Comparison of ENCODE assay signal across 9 cellular contexts in genomic region chr12:120264086-120264485, GRCh38. TPM values are rescaled to one million over a fixed set of nuclear protein-coding genes. Genes with fewer than 3 reads are reported as not detected.
DNase-seq lines count a peak whose midpoint lies in the region; ATAC-seq and TF ChIP-seq lines count a peak whose summit lies in the region.
"Had no signal": no experiment of that assay in that cellular context is flagged by ENCODE, and none has a peak within 500 bp of the region (broad histone marks: within the 10 kb centered on the region; RNA-seq: fewer than 3 reads in every experiment).

No MANE protein-coding gene starts in this region.

- H3K36me3 ChIP-seq in heart left ventricle = peaks cover 0 to 16% (median 0%) of the 10 kb centered on the region in 9 donors
- no peaks in the 10 kb centered on the region for H3K36me3 ChIP-seq in prostate gland

- peaks cover 49% of the 10 kb centered on the region for H3K4me1 Mint-ChIP-seq in Calu3 (ENCODE audit: low read depth, unreplicated experiment)

- WGBS in heart left ventricle, 4 donors = 24 to 34% (median 33%) methylated on average over 6 of the region's 6 CpGs
- 13% methylated on average over 6 of the region's 6 CpGs for WGBS in prostate gland

- H3K27ac Mint-ChIP-seq in Calu3 (ENCODE audit: unreplicated experiment) = peak overlapping the region; percentile 74
- H3K27ac Mint-ChIP-seq in activated naive CD4-positive, alpha-beta T cell treated with anti-CD3 and anti-CD28 coated beads, Interleukin-2, amount 50 U/mL, for 72 hours = peak overlapping the region; percentile 60 to 90

- DNase-seq in Calu3 (no peak), heart left ventricle (peak in 1 of 5 donors; percentile 20), prostate gland (ENCODE audit: low spot score) (peak; percentile 22), OCI-M2 (lab: John Stamatoyannopoulos, UW; ENCODE audit: unreplicated experiment) (no peak), occipital lobe (lab: John Stamatoyannopoulos, UW) (no peak), HuH-7.5 (ENCODE audit: low spot score) (no peak)
- no peak for DNase-seq in activated naive CD4-positive, alpha-beta T cell treated with anti-CD3 and anti-CD28 coated beads, Interleukin-2, amount 50 U/mL, for 72 hours (ENCODE audit: low spot score in 2 of 2)
- DNase-seq: left cardiac atrium had no signal

- intact Hi-C loops in Calu3 (cut with micrococcal nuclease; ENCODE audit: unreplicated experiment) (loop anchor here (1.0 to 2.0 kb wide), 2 partner anchors 36 to 63 kb away; partner anchors contain the start of gene RPLP0), heart left ventricle (cut with DNase I) (loop anchor here in 1 of 10 donors (2.0 kb wide), 1 partner anchor 63 kb away; the partner anchor contains the start of gene RPLP0), prostate gland (cut with DNase I) (loop anchor here (2.0 kb wide), 1 partner anchor 63 kb away; the partner anchor contains the start of gene RPLP0)

- H3K9me3 ChIP-seq in heart left ventricle (no peaks in the 10 kb centered on the region), prostate gland (no peaks in the 10 kb centered on the region)

- no TSS peak for BruUV-seq in Calu3 (replicated peaks; lab: Mats Ljungman, UMichigan)

- peaks cover 52% of the 10 kb centered on the region for H3K36me3 Mint-ChIP-seq in Calu3 (ENCODE audit: insufficient read depth, unreplicated experiment)
- H3K36me3 Mint-ChIP-seq in activated naive CD4-positive, alpha-beta T cell treated with anti-CD3 and anti-CD28 coated beads, Interleukin-2, amount 50 U/mL, for 72 hours = peaks cover 7 to 8% of the 10 kb centered on the region in 2 donors

- no peak for TF ChIP-seq POLR2A in heart left ventricle (IDR thresholded peaks at IDR 0.05)
- TF ChIP-seq POLR2A in prostate gland (IDR thresholded peaks at IDR 0.05) = no peak

- H3K27me3 Mint-ChIP-seq in Calu3 (ENCODE audit: unreplicated experiment) = no peaks in the 10 kb centered on the region

- H3K27me3 ChIP-seq in heart left ventricle (no peaks in the 10 kb centered on the region), prostate gland (replicated peaks; ENCODE audit: insufficient read depth) (no peaks in the 10 kb centered on the region)

- H3K27ac ChIP-seq in heart left ventricle = peak overlapping the region; percentile 88 to 99 (median 97)
- H3K27ac ChIP-seq in prostate gland = peak overlapping the region; percentile 89 to 94

- no peaks in the 10 kb centered on the region for H3K9me3 Mint-ChIP-seq in Calu3 (ENCODE audit: low read depth, unreplicated experiment)
- no peaks in the 10 kb centered on the region for H3K9me3 Mint-ChIP-seq in activated naive CD4-positive, alpha-beta T cell treated with anti-CD3 and anti-CD28 coated beads, Interleukin-2, amount 50 U/mL, for 72 hours

- no peak for TF ChIP-seq CTCF in Calu3 (IDR thresholded peaks at IDR 0.05; ENCODE audit: unreplicated experiment)
- no peak for TF ChIP-seq CTCF in heart left ventricle (IDR thresholded peaks at IDR 0.05)
- TF ChIP-seq CTCF in prostate gland (IDR thresholded peaks at IDR 0.05) = no peak

- peak overlapping the region; percentile 91 to 100 (median 98) for H3K4me3 ChIP-seq in heart left ventricle
- peak overlapping the region; percentile 67 to 93 for H3K4me3 ChIP-seq in prostate gland

- no peak for ATAC-seq in activated naive CD4-positive, alpha-beta T cell treated with anti-CD3 and anti-CD28 coated beads, Interleukin-2, amount 50 U/mL, for 72 hours
- peak in 3 of 4 donors; percentile 11 to 21 (median 13) for ATAC-seq in heart left ventricle
- ATAC-seq in HG03432 (IDR thresholded peaks at IDR 0.05; ENCODE audit: unreplicated experiment) = no peak

- H3K4me3 Mint-ChIP-seq in Calu3 (ENCODE audit: low read depth, unreplicated experiment) = peak overlapping the region; percentile 87

- CTCF ChIA-PET in Calu3 (lab: Charles Lee) = interaction anchor here (0.7 to 13.8 kb wide), 3 partner anchors 29 to 38 kb away, joined by 3 to 338 read pairs (median 20); partner anchors contain the start of gene SIRT4

- H3K4me1 ChIP-seq in heart left ventricle = peaks cover 7 to 62% (median 54%) of the 10 kb centered on the region in 12 donors
- H3K4me1 ChIP-seq in prostate gland (replicated peaks) = peaks cover 20% of the 10 kb centered on the region

RNA-seq across cellular contexts. Expression of gene PXN, which starts 1.4 kb away (rescaled TPM):
- total RNA-seq in Calu3 (2022) (156 and 172 TPM in 2 replicates), heart left ventricle (100 to 1,000 TPM in 1 of 9 donors, 10 to 100 TPM in 8; 34.3 to 103 (median 69.9) TPM), prostate gland (100 to 1,000 TPM in 1 of 2 donors, 10 to 100 TPM in 1; 58.3 to 113 TPM), occipital lobe (2.8 TPM)
- total RNA-seq in activated naive CD4-positive, alpha-beta T cell treated with anti-CD3 and anti-CD28 coated beads, Interleukin-2, amount 50 U/mL, for 72 hours = 10 to 100 TPM; 49.8 to 66.8 TPM
- 10 to 100 TPM; 58.7 to 90.5 TPM for polyA plus RNA-seq in heart left ventricle

RNA-seq across cellular contexts. Expression of gene RNU4-2, which starts 27.6 kb away (rescaled TPM):
- 5,016 and 6,756 TPM in 2 replicates for total RNA-seq in Calu3 (2022)
- 1,000 to 10,000 TPM; 2,655 to 3,867 TPM for total RNA-seq in activated naive CD4-positive, alpha-beta T cell treated with anti-CD3 and anti-CD28 coated beads, Interleukin-2, amount 50 U/mL, for 72 hours
- over 10,000 TPM in 3 of 9 donors, 1,000 to 10,000 TPM in 4, not detected in 2; 3,467 to 16,563 (median 7,253) TPM for total RNA-seq in heart left ventricle
- not detected for polyA plus RNA-seq in heart left ventricle
- total RNA-seq in prostate gland = under 1 TPM; under 0.01 TPM
- total RNA-seq in occipital lobe = under 0.01 TPM

RNA-seq across cellular contexts. Expression of gene RNU4-1, which starts 29.0 kb away (rescaled TPM):
- total RNA-seq in Calu3 (2022) (2,759 and 3,670 TPM in 2 replicates), heart left ventricle (1,000 to 10,000 TPM in 4 of 9 donors, 100 to 1,000 TPM in 3, not detected in 2; 376 to 4,299 (median 1,541) TPM), prostate gland (under 1 TPM; under 0.01 TPM), occipital lobe (under 0.01 TPM)
- total RNA-seq in activated naive CD4-positive, alpha-beta T cell treated with anti-CD3 and anti-CD28 coated beads, Interleukin-2, amount 50 U/mL, for 72 hours = 1,000 to 10,000 TPM; 1,753 to 2,211 TPM
- polyA plus RNA-seq in heart left ventricle = not detected

RNA-seq across cellular contexts. Expression of gene SIRT4, which starts 38.0 kb away (rescaled TPM):
- total RNA-seq in Calu3 (2022) (1.1 and 1.6 TPM in 2 replicates), heart left ventricle (10 to 100 TPM in 1 of 9 donors, 1 to 10 TPM in 8; 3.2 to 10.6 (median 4.7) TPM), prostate gland (1 to 10 TPM in 1 of 2 donors, under 1 TPM in 1; 0.96 to 2.2 TPM), occipital lobe (4.5 TPM)
- total RNA-seq in activated naive CD4-positive, alpha-beta T cell treated with anti-CD3 and anti-CD28 coated beads, Interleukin-2, amount 50 U/mL, for 72 hours = 1 to 10 TPM; 3.3 TPM
- 1 to 10 TPM; 3.0 to 7.4 TPM for polyA plus RNA-seq in heart left ventricle

Comparison
In these comparisons a context has a peak if more than half of its experiments do, and no peak if none do; other contexts are left out.
1. ATAC-seq: peak in heart left ventricle (3 of 4); none in activated naive CD4-positive, alpha-beta T cell treated with anti-CD3 and anti-CD28 coated beads, Interleukin-2, amount 50 U/mL, for 72 hours (0 of 2) and HG03432 (single experiment).